21 cellular contexts compared by ENCODE assay signal in genomic region chr2:96679843-96680242, GRCh38. TPM values are rescaled to one million over a fixed set of nuclear protein-coding genes. Genes with fewer than 3 reads are reported as not detected.
A peak's percentile ranks its signal among the peaks of the same experiment; 100 is the strongest.
DNase-seq lines count a peak whose midpoint lies in the region; ATAC-seq and TF ChIP-seq lines count a peak whose summit lies in the region.
"Had no signal": no experiment of that assay in that cellular context is flagged by ENCODE, and none has a peak within 500 bp of the region (broad histone marks: within the 10 kb centered on the region; RNA-seq: fewer than 3 reads in every experiment).

No MANE protein-coding gene starts in this region.

- ATAC-seq in activated CD8-positive, alpha-beta T cell treated with anti-CD3 and anti-CD28 coated beads, Interleukin-2, amount 10 ng/mL, durations not matched to agents 7 days and 5 days, result no peak
- no peak for ATAC-seq in HG03135 (IDR thresholded peaks at IDR 0.05; ENCODE audit: unreplicated experiment)
- ATAC-seq: left ventricle myocardium superior; naive thymus-derived CD4-positive, alpha-beta T cell; SK-N-SH treated with all-trans-retinoic acid at 6 μM for 48 hours had no signal

- peak overlapping the region; percentile 56 for H3K4me2 ChIP-seq in osteoblast (ENCODE audit: insufficient read depth, low read length)

- CTCF ChIA-PET in activated CD8-positive, alpha-beta T cell treated with anti-CD3 and anti-CD28 coated beads, Interleukin-2, amount 10 ng/mL, durations not matched to agents 7 days and 5 days (lab: Charles Lee), result no interaction called here

- peak overlapping the region; percentile 80 for H2AFZ ChIP-seq in osteoblast (ENCODE audit: low read length)

- H3K27me3 ChIP-seq in osteoblast (ENCODE audit: insufficient read depth, low read length), result peaks cover 6% of the 10 kb centered on the region

- POLR2A ChIA-PET in activated CD8-positive, alpha-beta T cell treated with anti-CD3 and anti-CD28 coated beads, Interleukin-2, amount 10 ng/mL, durations not matched to agents 7 days and 5 days (lab: Charles Lee), result no interaction called here

- peak overlapping the region; percentile 14 for H3K4me3 ChIP-seq in osteoblast (ENCODE audit: insufficient read depth, low read length)
- H3K4me3 ChIP-seq: HAP-1 had no signal

- H3K9me3 Mint-ChIP-seq in activated CD8-positive, alpha-beta T cell treated with anti-CD3 and anti-CD28 coated beads, Interleukin-2, amount 10 ng/mL, durations not matched to agents 7 days and 5 days (ENCODE audit: insufficient read depth), result no peaks in the 10 kb centered on the region
- H3K9me3 Mint-ChIP-seq: activated naive CD8-positive, alpha-beta T cell treated with anti-CD3 and anti-CD28 coated beads for 36 hours; central memory CD8-positive, alpha-beta T cell; naive thymus-derived CD4-positive, alpha-beta T cell had no signal

- H3K4me3 Mint-ChIP-seq in activated CD8-positive, alpha-beta T cell treated with anti-CD3 and anti-CD28 coated beads, Interleukin-2, amount 10 ng/mL, durations not matched to agents 7 days and 5 days, result no peak overlapping the region
- H3K4me3 Mint-ChIP-seq: activated naive CD8-positive, alpha-beta T cell treated with anti-CD3 and anti-CD28 coated beads for 36 hours; central memory CD8-positive, alpha-beta T cell; naive thymus-derived CD4-positive, alpha-beta T cell had no signal

- no peaks in the 10 kb centered on the region for H3K4me1 Mint-ChIP-seq in activated CD8-positive, alpha-beta T cell treated with anti-CD3 and anti-CD28 coated beads, Interleukin-2, amount 10 ng/mL, durations not matched to agents 7 days and 5 days (ENCODE audit: low read depth)
- H3K4me1 Mint-ChIP-seq: activated naive CD8-positive, alpha-beta T cell treated with anti-CD3 and anti-CD28 coated beads for 36 hours; central memory CD8-positive, alpha-beta T cell had no signal

- no peaks in the 10 kb centered on the region for H4K20me1 ChIP-seq in osteoblast (ENCODE audit: insufficient read depth, low read length)

- DNase-seq in D341Med (ENCODE audit: low spot score) (peak; percentile 12), NCI-H2227 treated with DMSO at 0.1 percent for 48 hours (lab: John Stamatoyannopoulos, UW) (peak; percentile 12), fibroblast of peridontal ligament (ENCODE audit: extremely low read depth) (peak; percentile 8), osteoblast (ENCODE audit: insufficient read length, low spot score, missing footprints) (peak; percentile 81), NCI-H2081 (lab: John Stamatoyannopoulos, UW) (no peak), DMS53 treated with DMSO at 0.1 percent for 48 hours (lab: John Stamatoyannopoulos, UW; ENCODE audit: unreplicated experiment) (no peak)
- DNase-seq in activated CD8-positive, alpha-beta T cell treated with anti-CD3 and anti-CD28 coated beads, Interleukin-2, amount 10 ng/mL, durations not matched to agents 7 days and 5 days, result no peak
- DNase-seq: activated naive CD8-positive, alpha-beta T cell treated with anti-CD3 and anti-CD28 coated beads for 36 hours; activated T-cell treated with anti-CD3 and anti-CD28 coated beads, Interleukin-2, amount 50 U/mL, for 48 hours; Caco-2; foreskin melanocyte; left ventricle myocardium superior; naive thymus-derived CD4-positive, alpha-beta T cell; NCI-H1694 treated with DMSO at 0.1 percent for 48 hours; NCI-H524 had no signal

- H3K27me3 Mint-ChIP-seq in activated CD8-positive, alpha-beta T cell treated with anti-CD3 and anti-CD28 coated beads, Interleukin-2, amount 10 ng/mL, durations not matched to agents 7 days and 5 days (ENCODE audit: low read depth), result peaks cover 12% of the 10 kb centered on the region
- H3K27me3 Mint-ChIP-seq: activated naive CD8-positive, alpha-beta T cell treated with anti-CD3 and anti-CD28 coated beads for 36 hours had no signal

- H3K79me2 ChIP-seq in osteoblast (ENCODE audit: insufficient read depth, low read length), result no peaks in the 10 kb centered on the region

- no peaks in the 10 kb centered on the region for H3K36me3 ChIP-seq in osteoblast (ENCODE audit: insufficient read depth, low read length)
- H3K36me3 ChIP-seq: HAP-1 had no signal

- H3K27ac ChIP-seq in osteoblast (ENCODE audit: low read depth, low read length), result no peak overlapping the region

- H3K27ac Mint-ChIP-seq in activated CD8-positive, alpha-beta T cell treated with anti-CD3 and anti-CD28 coated beads, Interleukin-2, amount 10 ng/mL, durations not matched to agents 7 days and 5 days, result no peak overlapping the region
- H3K27ac Mint-ChIP-seq: activated naive CD8-positive, alpha-beta T cell treated with anti-CD3 and anti-CD28 coated beads for 36 hours; naive thymus-derived CD4-positive, alpha-beta T cell had no signal

- no peaks in the 10 kb centered on the region for H3K9me3 ChIP-seq in osteoblast (ENCODE audit: low read depth, low read length)
- H3K9me3 ChIP-seq: Caco-2, HAP-1 had no signal

- peaks cover 2% of the 10 kb centered on the region for H3K4me1 ChIP-seq in osteoblast (ENCODE audit: insufficient read depth, low read length)

- H3K36me3 Mint-ChIP-seq in activated CD8-positive, alpha-beta T cell treated with anti-CD3 and anti-CD28 coated beads, Interleukin-2, amount 10 ng/mL, durations not matched to agents 7 days and 5 days (ENCODE audit: low read depth), result no peaks in the 10 kb centered on the region
- H3K36me3 Mint-ChIP-seq: activated naive CD8-positive, alpha-beta T cell treated with anti-CD3 and anti-CD28 coated beads for 36 hours had no signal

- no peak for TF ChIP-seq CTCF in osteoblast (IDR thresholded peaks at IDR 0.05; ENCODE audit: extremely low read depth, low read depth, low read length)

RNA-seq across cellular contexts. Expression of gene FER1L5, which starts 37.3 kb away (rescaled TPM):
- total RNA-seq in osteoblast, result 1.1 and 1.2 TPM in 2 replicates
- not detected for total RNA-seq in activated CD8-positive, alpha-beta T cell treated with anti-CD3 and anti-CD28 coated beads, Interleukin-2, amount 10 ng/mL, durations not matched to agents 7 days and 5 days
- total RNA-seq: activated naive CD8-positive, alpha-beta T cell treated with anti-CD3 and anti-CD28 coated beads for 36 hours; G401; HT-29; left ventricle myocardium superior; naive thymus-derived CD4-positive, alpha-beta T cell had no signal

RNA-seq across cellular contexts. Expression of gene KANSL3, which starts 41.7 kb away (rescaled TPM):
- total RNA-seq in osteoblast, result 46.9 and 50.3 TPM in 2 replicates
- total RNA-seq in activated CD8-positive, alpha-beta T cell treated with anti-CD3 and anti-CD28 coated beads, Interleukin-2, amount 10 ng/mL, durations not matched to agents 7 days and 5 days, result 10 to 100 TPM; 60.8 to 64.4 TPM

Comparison
In these comparisons a context has a peak if more than half of its experiments do, and no peak if none do; other contexts are left out.
1. DNase-seq: peak in D341Med (single experiment), NCI-H2227 treated with DMSO at 0.1 percent for 48 hours (single experiment), fibroblast of peridontal ligament (single experiment) and osteoblast (single experiment); none in NCI-H2081 (0 of 2), DMS53 treated with DMSO at 0.1 percent for 48 hours (single experiment) and activated CD8-positive, alpha-beta T cell treated with anti-CD3 and anti-CD28 coated beads, Interleukin-2, amount 10 ng/mL, durations not matched to agents 7 days and 5 days (single experiment).